ENCODE assay signal across 1 cellular context in the genomic region with DNA sequence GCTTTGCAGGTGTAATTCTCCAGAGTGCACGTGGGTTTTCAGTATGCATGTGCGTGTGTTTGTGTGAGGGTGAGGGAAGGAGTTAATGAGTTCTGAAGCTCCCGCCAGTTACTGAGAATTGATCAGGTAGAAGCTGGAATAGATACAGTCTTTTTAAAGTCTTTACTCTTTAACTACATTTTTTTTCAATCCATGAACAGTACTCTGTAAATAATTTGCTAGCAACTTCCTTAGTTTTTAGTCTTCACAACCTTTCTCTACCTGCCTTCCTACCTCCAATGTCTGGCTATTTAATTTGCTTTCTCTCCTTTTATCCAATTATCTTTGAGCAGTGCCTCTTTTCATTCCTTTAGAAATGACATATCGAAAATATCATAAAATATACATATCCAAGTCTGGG.
TF ChIP-seq lines count a peak whose summit lies in the region.

No MANE protein-coding gene starts in this region.

TF ChIP-seq in WTC11, 78 proteins besides CTCF, POLR2A, EP300 and RAD21 (continued from another document):
- TF ChIP-seq, protein P1, sequence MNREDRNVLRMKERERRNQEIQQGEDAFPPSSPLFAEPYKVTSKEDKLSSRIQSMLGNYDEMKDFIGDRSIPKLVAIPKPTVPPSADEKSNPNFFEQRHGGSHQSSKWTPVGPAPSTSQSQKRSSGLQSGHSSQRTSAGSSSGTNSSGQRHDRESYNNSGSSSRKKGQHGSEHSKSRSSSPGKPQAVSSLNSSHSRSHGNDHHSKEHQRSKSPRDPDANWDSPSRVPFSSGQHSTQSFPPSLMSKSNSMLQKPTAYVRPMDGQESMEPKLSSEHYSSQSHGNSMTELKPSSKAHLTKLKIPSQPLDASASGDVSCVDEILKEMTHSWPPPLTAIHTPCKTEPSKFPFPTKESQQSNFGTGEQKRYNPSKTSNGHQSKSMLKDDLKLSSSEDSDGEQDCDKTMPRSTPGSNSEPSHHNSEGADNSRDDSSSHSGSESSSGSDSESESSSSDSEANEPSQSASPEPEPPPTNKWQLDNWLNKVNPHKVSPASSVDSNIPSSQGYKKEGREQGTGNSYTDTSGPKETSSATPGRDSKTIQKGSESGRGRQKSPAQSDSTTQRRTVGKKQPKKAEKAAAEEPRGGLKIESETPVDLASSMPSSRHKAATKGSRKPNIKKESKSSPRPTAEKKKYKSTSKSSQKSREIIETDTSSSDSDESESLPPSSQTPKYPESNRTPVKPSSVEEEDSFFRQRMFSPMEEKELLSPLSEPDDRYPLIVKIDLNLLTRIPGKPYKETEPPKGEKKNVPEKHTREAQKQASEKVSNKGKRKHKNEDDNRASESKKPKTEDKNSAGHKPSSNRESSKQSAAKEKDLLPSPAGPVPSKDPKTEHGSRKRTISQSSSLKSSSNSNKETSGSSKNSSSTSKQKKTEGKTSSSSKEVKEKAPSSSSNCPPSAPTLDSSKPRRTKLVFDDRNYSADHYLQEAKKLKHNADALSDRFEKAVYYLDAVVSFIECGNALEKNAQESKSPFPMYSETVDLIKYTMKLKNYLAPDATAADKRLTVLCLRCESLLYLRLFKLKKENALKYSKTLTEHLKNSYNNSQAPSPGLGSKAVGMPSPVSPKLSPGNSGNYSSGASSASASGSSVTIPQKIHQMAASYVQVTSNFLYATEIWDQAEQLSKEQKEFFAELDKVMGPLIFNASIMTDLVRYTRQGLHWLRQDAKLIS (CRISPR knock-in tag; IDR thresholded peaks at IDR 0.05; ENCODE audit: borderline replicate concordance) = no peak
- no peak for TF ChIP-seq NFATC4 (CRISPR knock-in tag; IDR thresholded peaks at IDR 0.05)
- no peak for TF ChIP-seq JUN (CRISPR knock-in tag; IDR thresholded peaks at IDR 0.05)
- no peak for TF ChIP-seq TEAD4 (CRISPR knock-in tag; IDR thresholded peaks at IDR 0.05)
